8 cellular contexts compared by ENCODE assay signal in the genomic region with DNA sequence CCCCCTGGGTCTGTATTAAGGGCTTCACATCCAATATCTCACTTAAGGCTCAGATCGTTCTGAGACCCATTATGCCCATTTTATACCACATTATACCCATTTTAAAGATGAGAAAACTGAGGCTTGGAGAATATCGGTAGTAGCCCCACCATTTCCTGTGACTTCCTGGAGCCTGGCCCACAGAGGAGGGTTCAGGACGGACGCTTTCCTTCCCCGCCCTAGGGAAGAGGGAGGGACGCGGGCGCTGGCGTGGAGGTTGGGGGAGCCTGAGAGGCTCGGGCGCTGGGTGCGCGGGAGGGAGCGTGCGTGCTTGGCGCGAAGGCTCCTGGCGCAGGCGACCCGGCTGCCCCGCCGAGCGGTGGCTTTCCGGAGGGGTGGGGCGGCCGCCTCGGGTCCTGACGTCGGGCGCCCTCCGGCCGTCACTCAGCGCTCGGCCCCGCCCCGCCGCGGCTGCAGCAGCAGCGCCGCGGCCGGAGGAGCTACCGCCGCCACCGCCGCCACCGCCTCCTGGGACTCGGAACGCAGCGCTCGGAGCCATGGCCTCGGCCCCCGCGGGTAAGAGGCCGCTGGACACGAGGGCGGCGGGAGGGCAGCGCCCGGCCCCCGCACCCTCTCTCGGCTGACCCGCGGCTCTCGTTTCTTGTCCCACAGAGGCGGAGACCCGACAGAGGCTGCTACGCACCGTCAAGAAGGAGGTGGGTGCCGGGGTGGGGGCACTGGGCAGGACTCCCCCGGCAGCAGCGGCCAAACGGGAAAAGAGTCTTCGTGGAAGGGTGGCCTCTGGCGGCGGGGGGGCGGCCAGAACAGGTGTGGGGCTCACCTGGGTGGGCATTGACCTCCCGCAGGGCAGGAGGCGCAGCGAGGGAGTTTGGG.
DNase-seq lines count a peak whose midpoint lies in the region; ATAC-seq lines count a peak whose summit lies in the region.

A gene with protein sequence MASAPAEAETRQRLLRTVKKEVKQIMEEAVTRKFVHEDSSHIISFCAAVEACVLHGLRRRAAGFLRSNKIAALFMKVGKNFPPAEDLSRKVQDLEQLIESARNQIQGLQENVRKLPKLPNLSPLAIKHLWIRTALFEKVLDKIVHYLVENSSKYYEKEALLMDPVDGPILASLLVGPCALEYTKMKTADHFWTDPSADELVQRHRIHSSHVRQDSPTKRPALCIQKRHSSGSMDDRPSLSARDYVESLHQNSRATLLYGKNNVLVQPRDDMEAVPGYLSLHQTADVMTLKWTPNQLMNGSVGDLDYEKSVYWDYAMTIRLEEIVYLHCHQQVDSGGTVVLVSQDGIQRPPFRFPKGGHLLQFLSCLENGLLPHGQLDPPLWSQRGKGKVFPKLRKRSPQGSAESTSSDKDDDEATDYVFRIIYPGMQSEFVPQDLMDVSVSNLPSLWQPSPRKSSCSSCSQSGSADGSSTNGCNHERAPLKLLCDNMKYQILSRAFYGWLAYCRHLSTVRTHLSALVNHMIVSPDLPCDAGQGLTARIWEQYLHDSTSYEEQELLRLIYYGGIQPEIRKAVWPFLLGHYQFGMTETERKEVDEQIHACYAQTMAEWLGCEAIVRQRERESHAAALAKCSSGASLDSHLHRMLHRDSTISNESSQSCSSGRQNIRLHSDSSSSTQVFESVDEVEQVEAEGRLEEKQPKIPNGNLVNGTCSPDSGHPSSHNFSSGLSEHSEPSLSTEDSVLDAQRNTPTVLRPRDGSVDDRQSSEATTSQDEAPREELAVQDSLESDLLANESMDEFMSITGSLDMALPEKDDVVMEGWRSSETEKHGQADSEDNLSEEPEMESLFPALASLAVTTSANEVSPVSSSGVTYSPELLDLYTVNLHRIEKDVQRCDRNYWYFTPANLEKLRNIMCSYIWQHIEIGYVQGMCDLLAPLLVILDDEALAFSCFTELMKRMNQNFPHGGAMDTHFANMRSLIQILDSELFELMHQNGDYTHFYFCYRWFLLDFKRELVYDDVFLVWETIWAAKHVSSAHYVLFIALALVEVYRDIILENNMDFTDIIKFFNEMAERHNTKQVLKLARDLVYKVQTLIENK (plus strand): TSS at position 422 of the 873 bp plus-strand sequence. CDS start 115 bp downstream, at position 537.

- ATAC-seq in GM21526 (IDR thresholded peaks at IDR 0.05; ENCODE audit: low FRiP score, unreplicated experiment) (peak; percentile 63), HG03025 (IDR thresholded peaks at IDR 0.05; ENCODE audit: low FRiP score, unreplicated experiment) (no peak)

- DNase-seq in Ammon's horn (ENCODE audit: low spot score) (peak; percentile 81), NCI-H2171 (lab: John Stamatoyannopoulos, UW) (peak; percentile 85), cerebellar nuclear complex (lab: John Stamatoyannopoulos, UW) (peak; percentile 11 to 17), kidney tubule cell (ENCODE audit: low spot score) (peak; percentile 74)
- DNase-seq in activated CD4-positive, alpha-beta T cell treated with anti-CD3 and anti-CD28 coated beads for 24 hours (ENCODE audit: low read depth in 2 of 2), result peak; percentile 66 to 68
- peak; percentile 53 to 75 for DNase-seq in stimulated activated CD4-positive, alpha-beta T cell treated with anti-CD3 and anti-CD28 coated beads, Interleukin-15, amount 100 ng/mL, for 48 hours (ENCODE audit: low read depth in 2 of 2)

Comparison
In these comparisons a context has a peak if more than half of its experiments do, and no peak if none do; other contexts are left out.
1. DNase-seq: peak in every context shown above with its lines; median percentile 85 in NCI-H2171; 81 in Ammon's horn; 74 in kidney tubule cell; 67 in activated CD4-positive, alpha-beta T cell treated with anti-CD3 and anti-CD28 coated beads for 24 hours; 64 in stimulated activated CD4-positive, alpha-beta T cell treated with anti-CD3 and anti-CD28 coated beads, Interleukin-15, amount 100 ng/mL, for 48 hours; 14 in cerebellar nuclear complex.